1 cellular context compared by ENCODE assay signal in genomic region chr3:5787863-5788488, GRCh38.
TF ChIP-seq lines count a peak whose summit lies in the region.

No MANE protein-coding gene starts in this region.

TF ChIP-seq in HepG2, 621 proteins besides CTCF, POLR2A, EP300 and RAD21 (continued from another document):
- no peak for TF ChIP-seq THAP7 (CRISPR knock-in tag; IDR thresholded peaks at IDR 0.05)
